In the genomic region with DNA sequence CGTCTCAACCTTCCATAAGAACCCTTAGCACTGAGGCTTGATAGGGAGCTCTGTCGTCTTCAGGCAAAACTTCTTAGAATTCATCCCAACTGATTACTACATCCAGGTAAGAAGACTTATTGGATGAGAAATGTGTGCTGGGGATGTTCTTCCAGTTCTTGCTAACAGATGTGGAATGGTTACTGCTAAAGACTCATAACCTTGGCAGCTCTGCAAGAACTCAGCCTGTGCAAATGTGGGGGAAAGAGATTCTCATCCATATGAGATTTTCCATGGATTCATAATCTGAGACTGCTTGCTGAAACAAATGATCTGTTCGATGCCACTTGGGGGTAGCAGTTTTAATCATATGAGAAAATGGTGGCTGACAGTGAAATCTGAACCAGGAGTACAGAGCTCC, we compare ENCODE assay signal across 37 cellular contexts.
"Had no signal": no experiment of that assay in that cellular context is flagged by ENCODE, and none has a peak within 500 bp of the region (broad histone marks: within the 10 kb centered on the region; RNA-seq: fewer than 3 reads in every experiment).

No MANE protein-coding gene starts in this region.

- H3K9ac ChIP-seq: SK-N-SH had no signal

- H3K27ac Mint-ChIP-seq: activated CD4-positive, alpha-beta T cell treated with anti-CD3 and anti-CD28 coated beads, Interleukin-2, amount 10 ng/mL, durations not matched to agents 24 days and 14 days; activated CD8-positive, alpha-beta T cell treated with anti-CD3 and anti-CD28 coated beads for 36 hours; activated naive CD4-positive, alpha-beta T cell treated with anti-CD3 and anti-CD28 coated beads, Interleukin-2, amount 50 U/mL, for 24 hours; activated naive CD8-positive, alpha-beta T cell treated with anti-CD3 and anti-CD28 coated beads, Interleukin-2, amount 10 ng/mL, durations not matched to agents 7 days and 5 days; activated T-cell treated with anti-CD3 and anti-CD28 coated beads, Interleukin-2, amount 50 U/mL, for 72 hours; activated T-helper 17 cell treated with anti-CD3 and anti-CD28 coated beads, Interleukin-2, amount 50 U/mL, for 72 hours; T-helper 1 cell treated with Interleukin-12 subunit alpha and Interleukin-12 subunit beta and Interleukin-4 antibody, amounts not matched to agents 30 μg/mL and 1 μg/mL, for 36 hours had no signal

- H3K27ac ChIP-seq: body of pancreas, breast epithelium, Peyer's patch, SJSA1, WERI-Rb-1 had no signal

- H3K4me1 Mint-ChIP-seq: activated naive CD4-positive, alpha-beta T cell treated with anti-CD3 and anti-CD28 coated beads, Interleukin-2, amount 50 U/mL, for 24 hours; activated naive CD8-positive, alpha-beta T cell treated with anti-CD3 and anti-CD28 coated beads, Interleukin-2, amount 10 ng/mL, durations not matched to agents 7 days and 5 days; activated T-helper 17 cell treated with anti-CD3 and anti-CD28 coated beads, Interleukin-2, amount 50 U/mL, for 72 hours had no signal

- H3K27me3 Mint-ChIP-seq: activated CD4-positive, alpha-beta T cell treated with anti-CD3 and anti-CD28 coated beads, Interleukin-2, amount 10 ng/mL, durations not matched to agents 24 days and 14 days; activated CD8-positive, alpha-beta T cell treated with anti-CD3 and anti-CD28 coated beads for 36 hours; activated naive CD4-positive, alpha-beta T cell treated with anti-CD3 and anti-CD28 coated beads, Interleukin-2, amount 50 U/mL, for 24 hours; activated naive CD8-positive, alpha-beta T cell treated with anti-CD3 and anti-CD28 coated beads, Interleukin-2, amount 10 ng/mL, durations not matched to agents 7 days and 5 days; activated T-helper 17 cell treated with anti-CD3 and anti-CD28 coated beads, Interleukin-2, amount 50 U/mL, for 72 hours had no signal

- H3K4me3 ChIP-seq: body of pancreas, breast epithelium, Peyer's patch, SJSA1 had no signal

- FAIRE-seq: astrocyte had no signal

- H3K27me3 ChIP-seq: body of pancreas, breast epithelium, Peyer's patch, SJSA1 had no signal

- ATAC-seq: activated CD8-positive, alpha-beta T cell treated with anti-CD3 and anti-CD28 coated beads for 36 hours; activated T-cell treated with anti-CD3 and anti-CD28 coated beads, Interleukin-2, amount 50 U/mL, for 72 hours; activated T-helper 17 cell treated with anti-CD3 and anti-CD28 coated beads, Interleukin-2, amount 50 U/mL, for 72 hours; body of pancreas; PC-3 had no signal

- H3K4me1 ChIP-seq: breast epithelium, Peyer's patch, SJSA1 had no signal

- H3K36me3 ChIP-seq: WERI-Rb-1 had no signal

- H3K4me3 Mint-ChIP-seq: activated CD4-positive, alpha-beta T cell treated with anti-CD3 and anti-CD28 coated beads, Interleukin-2, amount 10 ng/mL, durations not matched to agents 24 days and 14 days; activated CD8-positive, alpha-beta T cell treated with anti-CD3 and anti-CD28 coated beads for 36 hours; activated naive CD4-positive, alpha-beta T cell treated with anti-CD3 and anti-CD28 coated beads, Interleukin-2, amount 50 U/mL, for 24 hours; activated naive CD8-positive, alpha-beta T cell treated with anti-CD3 and anti-CD28 coated beads, Interleukin-2, amount 10 ng/mL, durations not matched to agents 7 days and 5 days; activated T-cell treated with anti-CD3 and anti-CD28 coated beads, Interleukin-2, amount 50 U/mL, for 72 hours; activated T-helper 17 cell treated with anti-CD3 and anti-CD28 coated beads, Interleukin-2, amount 50 U/mL, for 72 hours; T-helper 1 cell treated with Interleukin-12 subunit alpha and Interleukin-12 subunit beta and Interleukin-4 antibody, amounts not matched to agents 30 μg/mL and 1 μg/mL, for 36 hours had no signal

- DNase-seq: activated CD4-positive, alpha-beta T cell treated with anti-CD3 and anti-CD28 coated beads, Interleukin-2, amount 10 ng/mL, durations not matched to agents 24 days and 14 days; activated CD4-positive, alpha-beta T cell treated with anti-CD3 and anti-CD28 coated beads, Interleukin-2, amount 50 U/mL, for 4 hours; activated CD4-positive, CD25-positive, alpha-beta regulatory T cell; activated CD8-positive, alpha-beta T cell treated with anti-CD3 and anti-CD28 coated beads for 36 hours; activated effector memory CD4-positive, alpha-beta T cell treated with anti-CD3 and anti-CD28 coated beads, Interleukin-2, amount 50 U/mL, for 16 hours; activated naive CD4-positive, alpha-beta T cell treated with Interleukin-2 at 50 U/mL for 16 hours; activated naive CD8-positive, alpha-beta T cell treated with anti-CD3 and anti-CD28 coated beads, Interleukin-2, amount 10 ng/mL, durations not matched to agents 7 days and 5 days; activated T-cell treated with anti-CD3 and anti-CD28 coated beads, Interleukin-2, amount 50 U/mL, for 1 hour; activated T-cell treated with anti-CD3 and anti-CD28 coated beads, Interleukin-2, amount 50 U/mL, for 72 hours; amygdala; body of pancreas; caudate nucleus; MM.1S; MV-4-11; NCI-H1092; NCI-H1436 treated with DMSO at 0.1 percent for 48 hours; NCI-H1694 treated with DMSO at 0.1 percent for 48 hours; NCI-H2029; NCI-H2107; NCI-H2171; NCI-H510A; NCI-H526; NCI-H748 treated with DMSO at 0.1 percent for 48 hours; NK-92 treated with Interleukin-12 subunit alpha and Interleukin-12 subunit beta, amount 100 ng/mL, for 24 hours; PC-3; Peyer's patch; RPMI8226; SHP77 treated with DMSO at 0.1 percent for 48 hours; SK-N-SH; T-helper 9 cell; WERI-Rb-1 had no signal

- H3K9me3 ChIP-seq: body of pancreas, SK-N-SH had no signal

- H3K9me2 ChIP-seq: SK-N-SH had no signal

- H3K4me2 ChIP-seq: SK-N-SH had no signal
